Comparison of ENCODE assay signal across 12 cellular contexts in genomic region chr14:94143239-94143638, GRCh38. TPM values are rescaled to one million over a fixed set of nuclear protein-coding genes. Genes with fewer than 3 reads are reported as not detected.
A peak's percentile ranks its signal among the peaks of the same experiment; 100 is the strongest.
DNase-seq lines count a peak whose midpoint lies in the region; ATAC-seq and TF ChIP-seq lines count a peak whose summit lies in the region.
"Had no signal": no experiment of that assay in that cellular context is flagged by ENCODE, and none has a peak within 500 bp of the region (broad histone marks: within the 10 kb centered on the region; RNA-seq: fewer than 3 reads in every experiment).

No MANE protein-coding gene starts in this region.

- TF ChIP-seq CTCF in HCT116 (IDR thresholded peaks at IDR 0.05 in 2 of 3, conservative IDR thresholded peaks at IDR 0.05 in 1 of 3; ENCODE audit: borderline replicate concordance in 1 of 3, insufficient read depth in 1 of 3, low read depth in 2 of 3, low read length in 2 of 3): peak; percentile 44 to 76 (median 67); a peak in 5 of 6 replicates

- no peak overlapping the region for H3K4me2 ChIP-seq in HCT116 (ENCODE audit: low read length)
- H3K4me2 ChIP-seq in mesendoderm (ENCODE audit: low read length): no peak overlapping the region

- no peak overlapping the region for H2BK5ac ChIP-seq in mesendoderm (ENCODE audit: low read length)

- no peaks in the 10 kb centered on the region for H3K9me3 Mint-ChIP-seq in activated naive CD8-positive, alpha-beta T cell treated with anti-CD3 and anti-CD28 coated beads, Interleukin-2, amount 50 U/mL, for 24 hours
- H3K9me3 Mint-ChIP-seq in immature natural killer cell: no peaks in the 10 kb centered on the region

- no peaks in the 10 kb centered on the region for H3K9me2 ChIP-seq in HCT116 (ENCODE audit: insufficient read depth)

- peak; percentile 64 for TF ChIP-seq RAD21 in HCT116 (IDR thresholded peaks at IDR 0.05; ENCODE audit: low read depth)

- intact Hi-C loops in HCT116 (cut with micrococcal nuclease): no loop called here

- H3K4me1 ChIP-seq in HCT116 (ENCODE audit: control insufficient read depth in 1 of 2, insufficient read depth in 2 of 2, low read length in 2 of 2): peaks cover 3 to 10% of the 10 kb centered on the region in 2 experiments; a peak in 3 of 4 replicates
- H3K4me1 ChIP-seq in mesendoderm (ENCODE audit: control insufficient read depth, low read depth, low read length): no peaks in the 10 kb centered on the region

- no peak overlapping the region for H2BK15ac ChIP-seq in mesendoderm (replicated peaks; ENCODE audit: low read depth)

- H2BK120ac ChIP-seq in mesendoderm (ENCODE audit: low read depth, low read length): no peak overlapping the region

- CTCF ChIA-PET in HCT116 (lab: Charles Lee): interaction anchor here (0.7 to 5.9 kb wide), 6 partner anchors 11 to 207 kb away, joined by 3 to 37 read pairs (median 5); no protein-coding TSS in a partner anchor

- POLR2A ChIA-PET in HCT116 (lab: Charles Lee): no interaction called here

- no peaks in the 10 kb centered on the region for H3K79me1 ChIP-seq in mesendoderm (ENCODE audit: low read length)

- no peak overlapping the region for H3K56ac ChIP-seq in mesendoderm (ENCODE audit: low read length)

- no peak for TF ChIP-seq POLR2A in HCT116 (IDR thresholded peaks at IDR 0.05; ENCODE audit: borderline replicate concordance, extremely low read depth, insufficient read depth, insufficient read length)

- H2AFZ ChIP-seq in HCT116 (ENCODE audit: low read depth, low read length, poor library complexity, severe bottlenecking): peak overlapping the region; percentile 79

- no peak overlapping the region for H3K23ac ChIP-seq in mesendoderm (ENCODE audit: low read length)

- no peaks in the 10 kb centered on the region for H4K20me1 ChIP-seq in HCT116 (ENCODE audit: insufficient read depth)

- no peak overlapping the region for H3K9ac ChIP-seq in HCT116 (ENCODE audit: low read length)
- H3K9ac ChIP-seq in mesendoderm (ENCODE audit: low read length): no peak overlapping the region

- H3K27me3 Mint-ChIP-seq in activated naive CD8-positive, alpha-beta T cell treated with anti-CD3 and anti-CD28 coated beads, Interleukin-2, amount 50 U/mL, for 24 hours: no peaks in the 10 kb centered on the region
- peaks cover 2 to 3% (median 3%) of the 10 kb centered on the region in 3 donors for H3K27me3 Mint-ChIP-seq in immature natural killer cell (ENCODE audit: low read depth in 3 of 3)

- no peaks in the 10 kb centered on the region for H3K36me3 ChIP-seq in HCT116 (ENCODE audit: control insufficient read depth in 1 of 2, insufficient read depth in 2 of 2, low read length in 2 of 2)
- H3K36me3 ChIP-seq in mesendoderm (ENCODE audit: control insufficient read depth, insufficient read depth, low read length): no peaks in the 10 kb centered on the region

- H3K36me3 Mint-ChIP-seq in activated naive CD8-positive, alpha-beta T cell treated with anti-CD3 and anti-CD28 coated beads, Interleukin-2, amount 50 U/mL, for 24 hours (ENCODE audit: low read depth): no peaks in the 10 kb centered on the region
- H3K36me3 Mint-ChIP-seq in immature natural killer cell: no peaks in the 10 kb centered on the region

- H3K27ac Mint-ChIP-seq in activated naive CD8-positive, alpha-beta T cell treated with anti-CD3 and anti-CD28 coated beads, Interleukin-2, amount 50 U/mL, for 24 hours: no peak overlapping the region
- no peak overlapping the region for H3K27ac Mint-ChIP-seq in immature natural killer cell

- H3K79me2 ChIP-seq in HCT116 (ENCODE audit: insufficient read depth, low read length) (no peaks in the 10 kb centered on the region), mesendoderm (ENCODE audit: control insufficient read depth, insufficient read depth, low read length) (no peaks in the 10 kb centered on the region)

- H3K9me3 ChIP-seq in HCT116 (ENCODE audit: control insufficient read depth in 1 of 2, insufficient read depth in 1 of 2, low read depth in 1 of 2, low read length in 2 of 2): no peaks in the 10 kb centered on the region

- WGBS in mesendoderm (ENCODE audit: extremely low coverage, insufficient coverage, low lambda C conversion rate): no CpG with 5 or more reads among the region's 3 CpGs

- H2AK5ac ChIP-seq in mesendoderm (ENCODE audit: low read length): no peak overlapping the region

- peak; percentile 92 for ATAC-seq in HCT116
- ATAC-seq in activated naive CD8-positive, alpha-beta T cell treated with anti-CD3 and anti-CD28 coated beads, Interleukin-2, amount 50 U/mL, for 24 hours: peak; percentile 40

- RAD21 ChIA-PET in HCT116 (lab: Charles Lee; ENCODE audit: low non-redundant PET in 1 of 2, low total read pairs in 2 of 2, uncharacterized antibody in 2 of 2, unreplicated experiment in 2 of 2): interaction anchor here (1.1 to 1.3 kb wide), 2 partner anchors 11 to 203 kb away, joined by 3 to 5 read pairs; no protein-coding TSS in a partner anchor

- no peak overlapping the region for H3K4me3 Mint-ChIP-seq in activated naive CD8-positive, alpha-beta T cell treated with anti-CD3 and anti-CD28 coated beads, Interleukin-2, amount 50 U/mL, for 24 hours
- H3K4me3 Mint-ChIP-seq in immature natural killer cell: no peak overlapping the region

- H3K27me3 ChIP-seq in HCT116 (ENCODE audit: insufficient read depth, low read length) (no peaks in the 10 kb centered on the region), mesendoderm (ENCODE audit: insufficient read depth, low read length, poor library complexity) (no peaks in the 10 kb centered on the region)

- no peak overlapping the region for H3K4me3 ChIP-seq in HCT116 (replicated peaks in 1 of 2; ENCODE audit: low read depth in 1 of 2, low read length in 2 of 2)
- H3K4me3 ChIP-seq in mesendoderm (ENCODE audit: low read length): no peak overlapping the region

- no peak overlapping the region for H4K8ac ChIP-seq in mesendoderm (ENCODE audit: low read depth, low read length)

- H3K4ac ChIP-seq in mesendoderm (ENCODE audit: low read depth, low read length): no peak overlapping the region

- H3K4me1 Mint-ChIP-seq in activated naive CD8-positive, alpha-beta T cell treated with anti-CD3 and anti-CD28 coated beads, Interleukin-2, amount 50 U/mL, for 24 hours: peaks cover 13% of the 10 kb centered on the region
- H3K4me1 Mint-ChIP-seq in immature natural killer cell: no peaks in the 10 kb centered on the region

- BruUV-seq in HCT116 (replicated peaks; lab: Mats Ljungman, UMichigan): no TSS peak

- H3K27ac ChIP-seq in HCT116 (ENCODE audit: low read depth, low read length): no peak overlapping the region
- no peak overlapping the region for H3K27ac ChIP-seq in mesendoderm (ENCODE audit: low read depth, low read length)

- no peak overlapping the region for H3K18ac ChIP-seq in mesendoderm (ENCODE audit: low read length)

- peak; percentile 18 for DNase-seq in NCI-H2171 treated with DMSO at 0.1 percent for 48 hours (lab: John Stamatoyannopoulos, UW)
- DNase-seq in NCI-H2171 (lab: John Stamatoyannopoulos, UW): no peak
- peak; percentile 29 for DNase-seq in HCT116 (ENCODE audit: low read depth, low spot score)
- no peak for DNase-seq in activated naive CD8-positive, alpha-beta T cell treated with anti-CD3 and anti-CD28 coated beads, Interleukin-2, amount 50 U/mL, for 24 hours
- peak; percentile 66 for DNase-seq in mesendoderm
- no peak for DNase-seq in HuH-7.5 (ENCODE audit: low spot score)
- DNase-seq in immature natural killer cell: no peak
- no peak for DNase-seq in SIG-M5 (lab: John Stamatoyannopoulos, UW)
- DNase-seq: amygdala; glutamatergic neuron; NCI-H524 treated with DMSO at 0.1 percent for 48 hours; stimulated activated CD4-positive, alpha-beta T cell treated with anti-CD3 and anti-CD28 coated beads, Interleukin-1b, Interleukin-23, amount 100 ng/mL, for 48 hours had no signal

- no peak overlapping the region for H4K5ac ChIP-seq in mesendoderm (ENCODE audit: low read length)

TF ChIP-seq in HCT116, 20 proteins besides CTCF, POLR2A, EP300 and RAD21:
- TF ChIP-seq ELF1 (IDR thresholded peaks at IDR 0.05; ENCODE audit: borderline replicate concordance, low read depth) (no peak), CBX3 (IDR thresholded peaks at IDR 0.05; ENCODE audit: low read depth) (no peak)

RNA-seq across cellular contexts. Expression of gene IFI27L2, which starts 13.8 kb away (rescaled TPM):
- 42.9 TPM for total RNA-seq in HCT116 (2021; ENCODE audit: unreplicated experiment)
- 78.8 and 80.0 TPM in 2 replicates for polyA plus RNA-seq in HCT116 (2012)
- 10.3 TPM for polyA plus RNA-seq in mesendoderm (2013, experiment 1 of 2)
- polyA plus RNA-seq in mesendoderm (2013, experiment 2 of 2): 11.9 TPM
- polyA plus RNA-seq in immature natural killer cell: 100 to 1,000 TPM in 2 of 3 donors, 10 to 100 TPM in 1; 82.0 to 188 (median 103) TPM

RNA-seq across cellular contexts. Expression of gene PPP4R4, which starts 30.9 kb away (rescaled TPM):
- 5.5 TPM for total RNA-seq in HCT116 (2021; ENCODE audit: unreplicated experiment)
- 1.3 and 1.9 TPM in 2 replicates for polyA plus RNA-seq in HCT116 (2012)
- 2.1 TPM for polyA plus RNA-seq in mesendoderm (2013, experiment 1 of 2)
- 1.8 TPM for polyA plus RNA-seq in mesendoderm (2013, experiment 2 of 2)
- polyA plus RNA-seq in immature natural killer cell: not detected

RNA-seq across cellular contexts. Expression of gene IFI27, which starts 32.7 kb away (rescaled TPM):
- total RNA-seq in HCT116 (2021; ENCODE audit: unreplicated experiment): 3.8 TPM
- polyA plus RNA-seq in HCT116 (2012): 3.4 and 7.8 TPM in 2 replicates
- 0.67 TPM for polyA plus RNA-seq in mesendoderm (2013, experiment 1 of 2)
- 0.64 TPM for polyA plus RNA-seq in mesendoderm (2013, experiment 2 of 2)
- 1 to 10 TPM in 1 of 3 donors, not detected in 2; 2.8 TPM for polyA plus RNA-seq in immature natural killer cell

Comparison
In these comparisons a context has a peak if more than half of its experiments do, and no peak if none do; other contexts are left out.
1. DNase-seq: peak in NCI-H2171 treated with DMSO at 0.1 percent for 48 hours (single experiment), HCT116 (single experiment) and mesendoderm (single experiment); none in NCI-H2171 (single experiment), activated naive CD8-positive, alpha-beta T cell treated with anti-CD3 and anti-CD28 coated beads, Interleukin-2, amount 50 U/mL, for 24 hours (single experiment), HuH-7.5 (single experiment), immature natural killer cell (0 of 3) and SIG-M5 (single experiment).